ENCODE assay signal across 14 cellular contexts in the genomic region with DNA sequence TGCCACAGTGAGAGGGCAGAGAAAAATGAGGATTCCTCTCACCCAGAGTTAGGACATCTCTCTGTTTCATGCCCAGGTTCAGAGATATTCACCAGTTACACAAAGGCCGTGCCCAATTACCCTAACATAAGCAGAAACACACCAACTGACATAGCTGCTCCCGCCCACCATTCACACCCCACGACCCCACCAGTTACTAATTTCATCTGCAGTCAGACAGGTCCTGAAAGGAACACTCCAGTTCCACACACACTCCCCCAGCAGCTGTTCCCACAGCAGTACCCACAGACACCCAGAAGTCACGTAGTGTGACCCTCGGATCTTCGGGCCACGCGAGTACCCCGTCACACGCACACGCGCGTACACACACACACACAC. TPM values are rescaled to one million over a fixed set of nuclear protein-coding genes. Genes with fewer than 3 reads are reported as not detected.
DNase-seq lines count a peak whose midpoint lies in the region; ATAC-seq, FAIRE-seq and TF ChIP-seq lines count a peak whose summit lies in the region.
"Had no signal": no experiment of that assay in that cellular context is flagged by ENCODE, and none has a peak within 500 bp of the region (broad histone marks: within the 10 kb centered on the region; RNA-seq: fewer than 3 reads in every experiment).

No MANE protein-coding gene starts in this region.

- peak overlapping the region; percentile 53; the same call in 1 of the 2 replicates for H3K9ac ChIP-seq in ES-I3 (ENCODE audit: low read depth, low read length)

- no peak for TF ChIP-seq EP300 in A549 (IDR thresholded peaks at IDR 0.05)

- intact Hi-C loops in breast epithelium (cut with DNase I; ENCODE audit: low total_unique reads) = no loop called here

- peak overlapping the region; percentile 66 for H3K4me3 Mint-ChIP-seq in mesothelial cell of epicardium

- FAIRE-seq in A549 (lab: Jason Lieb, UNC) = no peak
- FAIRE-seq: endothelial cell of umbilical vein, TTC549 had no signal

- TF ChIP-seq CTCF in A549 (IDR thresholded peaks at IDR 0.05) = no peak
- TF ChIP-seq CTCF in breast epithelium (IDR thresholded peaks at IDR 0.05) = no peak
- no peak for TF ChIP-seq CTCF in mesothelial cell of epicardium (IDR thresholded peaks at IDR 0.05; ENCODE audit: unreplicated experiment)

- peaks cover 16% of the 10 kb centered on the region for H3K4me1 ChIP-seq in A549
- H3K4me1 ChIP-seq in ES-I3 (ENCODE audit: insufficient read depth, low read length) = peaks cover 30% of the 10 kb centered on the region
- H3K4me1 ChIP-seq in breast epithelium = no peaks in the 10 kb centered on the region

- H3K9me3 ChIP-seq in A549 (no peaks in the 10 kb centered on the region), ES-I3 (ENCODE audit: control insufficient read depth, insufficient read depth, low read length) (no peaks in the 10 kb centered on the region), breast epithelium (no peaks in the 10 kb centered on the region)

- H3K36me3 ChIP-seq in ES-I3 (ENCODE audit: insufficient read depth, low read length) = no peaks in the 10 kb centered on the region
- H3K36me3 ChIP-seq in breast epithelium = no peaks in the 10 kb centered on the region

- H3K27ac ChIP-seq in A549 = no peak overlapping the region
- H3K27ac ChIP-seq in breast epithelium = no peak overlapping the region

- no peak for ATAC-seq in A549
- ATAC-seq in HG03439 (IDR thresholded peaks at IDR 0.05; ENCODE audit: unreplicated experiment) = no peak

- peaks cover 10% of the 10 kb centered on the region for H3K4me1 Mint-ChIP-seq in mesothelial cell of epicardium

- no peak overlapping the region for H3K27ac Mint-ChIP-seq in mesothelial cell of epicardium

- H3K27me3 Mint-ChIP-seq in mesothelial cell of epicardium (ENCODE audit: low read depth) = peaks cover 46% of the 10 kb centered on the region

- H3K4me2 ChIP-seq in A549 = peak overlapping the region; percentile 93

- no peaks in the 10 kb centered on the region for H3K9me3 Mint-ChIP-seq in mesothelial cell of epicardium

- TF ChIP-seq POLR2A in A549 (IDR thresholded peaks at IDR 0.05; ENCODE audit: low read length) (no peak), breast epithelium (IDR thresholded peaks at IDR 0.05) (no peak)

- no peak for TF ChIP-seq RAD21 in A549 (conservative IDR thresholded peaks at IDR 0.05 in 1 of 2, IDR thresholded peaks at IDR 0.05 in 1 of 2)

- no peaks in the 10 kb centered on the region for H3K36me3 Mint-ChIP-seq in mesothelial cell of epicardium

- peaks cover 4 to 28% of the 10 kb centered on the region in 2 donors for H3K27me3 ChIP-seq in breast epithelium

- 94% methylated on average over 13 of the region's 13 CpGs for WGBS in A549 (ENCODE audit: missing lambda C conversion rate)

- POLR2A ChIA-PET in A549 (lab: Yijun Ruan, JAX) = no interaction called here

- no peak overlapping the region; the same call in 2 of the 3 replicates for H3K4me3 ChIP-seq in A549
- H3K4me3 ChIP-seq in breast epithelium = peak overlapping the region; percentile 45 to 77 (median 58)

- CTCF ChIA-PET in A549 (lab: Yijun Ruan, JAX) = interaction anchor here (0.8 to 5.3 kb wide), 10 partner anchors 11 to 228 kb away, joined by 3 to 91 read pairs (median 4); no protein-coding TSS in a partner anchor

- DNase-seq in A549 (ENCODE audit: low read depth in 1 of 2, low spot score in 1 of 2) (no peak), breast epithelium (ENCODE audit: low spot score in 2 of 2) (no peak), mesothelial cell of epicardium (ENCODE audit: low spot score in 2 of 2, unreplicated experiment in 2 of 2) (no peak), NCI-H128 (lab: John Stamatoyannopoulos, UW; ENCODE audit: unreplicated experiment) (no peak), NCI-H1930 (lab: John Stamatoyannopoulos, UW) (no peak)
- no peak for DNase-seq in activated CD8-positive, alpha-beta memory T cell treated with anti-CD3 and anti-CD28 coated beads for 24 hours
- DNase-seq: NCI-H2107, OCI-M1 had no signal

TF ChIP-seq in A549, 52 proteins besides CTCF, POLR2A, EP300 and RAD21:
- TF ChIP-seq ATOH8 (CRISPR knock-in tag; IDR thresholded peaks at IDR 0.05; ENCODE audit: low read depth) (no peak), HEYL (CRISPR knock-in tag; IDR thresholded peaks at IDR 0.05) (no peak)

RNA-seq across cellular contexts. Expression of gene TMEM74B, which starts 0.5 kb away (rescaled TPM):
- polyA plus RNA-seq in A549 (2011; rRNA removed) (2.9 and 3.3 TPM in 2 replicates), A549 (2017; fragmentation: RNase III; extraction: RNeasy Plus Mini Kit Qiagen cat#74134 plus additional on column Dnase treatment) (2.8 to 3.7 TPM (median 3.4 TPM) in 3 replicates)
- 2.9 and 3.4 TPM in 2 replicates for polyA plus RNA-seq in A549 (2012; cell fraction: cytosol; rRNA removed)
- polyA plus RNA-seq in A549 (2012; cell fraction: nucleus; rRNA removed) = 22.0 and 22.7 TPM in 2 replicates
- polyA minus RNA-seq in A549 (2011; rRNA and poly(A)+ RNA removed) = 1.6 and 1.8 TPM in 2 replicates
- total RNA-seq in breast epithelium (1 to 10 TPM in 2 of 3 donors, under 1 TPM in 1; 0.73 to 4.3 (median 1.1) TPM), mesothelial cell of epicardium (0.85 to 1.1 TPM (median 0.95 TPM) in 3 replicates)

RNA-seq across cellular contexts. Expression of gene C20orf202, which starts 19.0 kb away (rescaled TPM):
- polyA plus RNA-seq in A549 (2011; rRNA removed) (0.12 and 0.32 TPM in 2 replicates), A549 (2017; fragmentation: RNase III; extraction: RNeasy Plus Mini Kit Qiagen cat#74134 plus additional on column Dnase treatment) (0.09 TPM in 1 of 3 replicates, not detected in the others)
- 0.03 TPM in 1 of 2 replicates, not detected in the other for polyA plus RNA-seq in A549 (2012; cell fraction: cytosol; rRNA removed)
- polyA plus RNA-seq in A549 (2012; cell fraction: nucleus; rRNA removed) = 0.02 TPM in 1 of 2 replicates, not detected in the other
- polyA minus RNA-seq in A549 (2011; rRNA and poly(A)+ RNA removed) = 0.15 TPM in 1 of 2 replicates, not detected in the other
- total RNA-seq in breast epithelium (under 1 TPM in 2 of 3 donors, not detected in 1; 0.33 to 0.48 TPM), mesothelial cell of epicardium (0.22 to 0.27 TPM in 2 of 3 replicates, not detected in the other)
- total RNA-seq: endothelial cell of umbilical vein, HT1080, kidney epithelial cell had no signal
- polyA plus RNA-seq: endothelial cell of umbilical vein had no signal

RNA-seq across cellular contexts. Expression of gene RAD21L1, which starts 41.6 kb away (rescaled TPM):
- polyA plus RNA-seq in A549 (2011; rRNA removed) (not detected in 2 replicates), A549 (2017; fragmentation: RNase III; extraction: RNeasy Plus Mini Kit Qiagen cat#74134 plus additional on column Dnase treatment) (not detected in 3 replicates)
- not detected in 2 replicates for polyA plus RNA-seq in A549 (2012; cell fraction: cytosol; rRNA removed)
- not detected in 2 replicates for polyA plus RNA-seq in A549 (2012; cell fraction: nucleus; rRNA removed)
- polyA minus RNA-seq in A549 (2011; rRNA and poly(A)+ RNA removed) = not detected in 2 replicates
- total RNA-seq in breast epithelium (not detected), mesothelial cell of epicardium (not detected in 3 replicates)
- total RNA-seq: endothelial cell of umbilical vein, kidney epithelial cell had no signal
